ENCODE assay signal across 8 cellular contexts in the genomic region with DNA sequence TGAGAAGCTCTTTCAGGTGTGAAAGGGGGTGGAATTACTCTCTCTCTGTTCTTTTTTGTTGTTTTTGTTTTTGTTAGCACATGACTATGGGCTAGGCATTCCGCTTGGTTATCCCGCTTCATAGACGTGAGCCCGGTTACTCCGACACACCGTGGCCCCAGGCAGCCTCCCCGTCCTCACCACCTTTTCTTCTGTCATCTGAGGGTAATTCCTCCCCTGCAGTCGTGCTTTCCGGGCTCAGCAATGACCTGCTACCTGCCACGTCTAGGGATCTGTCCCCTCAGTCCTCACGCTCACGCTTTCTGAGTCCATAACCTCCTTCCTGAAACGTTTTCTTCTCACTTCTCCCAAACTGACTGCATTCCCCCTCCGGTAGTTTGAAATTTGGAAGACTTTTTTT.
DNase-seq lines count a peak whose midpoint lies in the region; TF ChIP-seq lines count a peak whose summit lies in the region.

No MANE protein-coding gene starts in this region.

- no peak for DNase-seq in HL-60 (ENCODE audit: low read depth in 1 of 2, low spot score in 1 of 2)
- DNase-seq in activated CD8-positive, alpha-beta memory T cell treated with anti-CD3 and anti-CD28 coated beads, Interleukin-2, amount 50 U/mL, for 4 hours = peak; percentile 18
- no peak for DNase-seq in iPS DF 6.9 (ENCODE audit: low read depth, low spot score)
- DNase-seq in stimulated activated CD4-positive, alpha-beta T cell treated with anti-CD3 and anti-CD28 coated beads, Interleukin-2, amount 100 ng/mL, for 24 hours = peak; percentile 20 to 32
- DNase-seq in foreskin melanocyte = no peak
- DNase-seq in COR-L47 (lab: John Stamatoyannopoulos, UW) = no peak
- DNase-seq in NCI-H146 treated with DMSO at 0.1 percent for 48 hours (lab: John Stamatoyannopoulos, UW; ENCODE audit: unreplicated experiment) = no peak
- DNase-seq in pons (ENCODE audit: low spot score) = no peak

- WGBS in iPS DF 6.9 (ENCODE audit: insufficient coverage, insufficient read length) = no CpG with 5 or more reads among the region's 14 CpGs

- no peaks in the 10 kb centered on the region for H3K27me3 ChIP-seq in HL-60 (ENCODE audit: insufficient read depth, poor library complexity, severe bottlenecking)
- H3K27me3 ChIP-seq in iPS DF 6.9 (ENCODE audit: control insufficient read depth, insufficient read depth, low read length) = no peaks in the 10 kb centered on the region; the same call in 1 of the 2 replicates

- peaks cover 5% of the 10 kb centered on the region; the same call in 1 of the 2 replicates for H3K4me1 ChIP-seq in iPS DF 6.9 (ENCODE audit: control insufficient read depth, insufficient read depth, low read length)

- H3K36me3 ChIP-seq in iPS DF 6.9 (ENCODE audit: control insufficient read depth, insufficient read depth, low read length) = no peaks in the 10 kb centered on the region

- peak overlapping the region; percentile 56 for H3K4me3 ChIP-seq in HL-60 (replicated peaks; ENCODE audit: insufficient read depth, low read length)
- H3K4me3 ChIP-seq in iPS DF 6.9 (ENCODE audit: low read length) = peak overlapping the region; percentile 15; the same call in 1 of the 2 replicates

- TF ChIP-seq CTCF in HL-60 (IDR thresholded peaks at IDR 0.05; ENCODE audit: insufficient read depth, low read length) = no peak

- H3K9me3 ChIP-seq in iPS DF 6.9 (ENCODE audit: control insufficient read depth, insufficient read depth, low read length) = no peaks in the 10 kb centered on the region

- H3K27ac ChIP-seq in HL-60 (replicated peaks) (no peak overlapping the region), iPS DF 6.9 (ENCODE audit: low read length) (no peak overlapping the region)

Comparison
In these comparisons a context has a peak if more than half of its experiments do, and no peak if none do; other contexts are left out.
1. DNase-seq: peak in activated CD8-positive, alpha-beta memory T cell treated with anti-CD3 and anti-CD28 coated beads, Interleukin-2, amount 50 U/mL, for 4 hours (single experiment) and stimulated activated CD4-positive, alpha-beta T cell treated with anti-CD3 and anti-CD28 coated beads, Interleukin-2, amount 100 ng/mL, for 24 hours (2 of 2); none in HL-60 (0 of 2), iPS DF 6.9 (single experiment), foreskin melanocyte (single experiment), COR-L47 (single experiment), NCI-H146 treated with DMSO at 0.1 percent for 48 hours (single experiment) and pons (single experiment).